Comparison of ENCODE assay signal across 16 cellular contexts in the genomic region with DNA sequence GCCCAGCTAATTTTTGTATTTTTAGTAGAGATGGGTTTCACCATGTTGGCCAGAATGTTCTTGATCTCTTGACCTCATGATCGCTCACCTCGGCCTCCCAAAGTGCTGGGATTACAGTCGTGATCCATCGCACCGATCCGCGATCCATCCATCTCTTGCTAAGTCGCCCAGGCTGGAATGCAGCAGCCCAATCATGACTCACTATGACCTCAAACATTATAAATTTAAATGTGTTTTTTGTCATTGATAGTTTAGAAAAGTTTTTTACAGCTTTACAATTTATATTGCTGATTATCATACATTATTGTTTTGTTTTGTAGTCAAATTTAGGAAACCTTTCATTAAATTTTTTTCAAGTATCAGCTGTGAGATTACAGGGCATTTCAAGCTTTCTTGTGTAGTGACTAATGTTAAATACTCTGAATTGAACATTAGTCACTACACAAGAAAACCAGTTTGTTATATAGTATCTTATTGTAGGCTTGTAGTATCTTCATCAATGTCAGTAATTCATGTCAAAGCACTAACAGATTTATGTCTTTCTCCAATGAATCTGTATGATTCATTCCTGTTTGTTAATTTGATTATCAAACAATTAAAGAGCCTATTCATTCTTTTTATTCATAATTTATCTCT.
"Had no signal": no experiment of that assay in that cellular context is flagged by ENCODE, and none has a peak within 500 bp of the region (broad histone marks: within the 10 kb centered on the region; RNA-seq: fewer than 3 reads in every experiment).

No MANE protein-coding gene starts in this region.

- H3K27ac ChIP-seq: adrenal gland, brain microvascular endothelial cell, neutrophil, thoracic aorta had no signal

- H3K9me3 ChIP-seq: neutrophil had no signal

- H3K4me1 ChIP-seq: adrenal gland had no signal

- H3K4me3 ChIP-seq: adrenal gland, thoracic aorta had no signal

- DNase-seq: activated CD4-positive, alpha-beta T cell treated with anti-CD3 and anti-CD28 coated beads, Interleukin-2, amount 50 U/mL, for 48 hours; activated effector memory CD4-positive, alpha-beta T cell treated with anti-CD3 and anti-CD28 coated beads, Interleukin-2, amount 50 U/mL, for 16 hours; activated T-cell treated with anti-CD3 and anti-CD28 coated beads, Interleukin-2, amount 50 U/mL, for 4 hours; adrenal gland; brain microvascular endothelial cell; cerebellar nuclear complex; effector memory CD8-positive, alpha-beta T cell; hypothalamus; left ventricle myocardium superior; mesenchymal stem cell; naive thymus-derived CD8-positive, alpha-beta T cell; stimulated activated CD4-positive, alpha-beta T cell treated with anti-CD3 and anti-CD28 coated beads, Interleukin-1b, Interleukin-23, amount 100 ng/mL, for 48 hours; T-cell; T-helper 9 cell had no signal

- H3K27me3 ChIP-seq: adrenal gland, brain microvascular endothelial cell had no signal

- ATAC-seq: activated T-cell treated with anti-CD3 and anti-CD28 coated beads, Interleukin-2, amount 50 U/mL, for 4 hours; effector memory CD8-positive, alpha-beta T cell; left ventricle myocardium superior; naive thymus-derived CD8-positive, alpha-beta T cell; T-cell had no signal

- H3K36me3 ChIP-seq: adrenal gland, brain microvascular endothelial cell, neutrophil, thoracic aorta had no signal
